In the genomic region with DNA sequence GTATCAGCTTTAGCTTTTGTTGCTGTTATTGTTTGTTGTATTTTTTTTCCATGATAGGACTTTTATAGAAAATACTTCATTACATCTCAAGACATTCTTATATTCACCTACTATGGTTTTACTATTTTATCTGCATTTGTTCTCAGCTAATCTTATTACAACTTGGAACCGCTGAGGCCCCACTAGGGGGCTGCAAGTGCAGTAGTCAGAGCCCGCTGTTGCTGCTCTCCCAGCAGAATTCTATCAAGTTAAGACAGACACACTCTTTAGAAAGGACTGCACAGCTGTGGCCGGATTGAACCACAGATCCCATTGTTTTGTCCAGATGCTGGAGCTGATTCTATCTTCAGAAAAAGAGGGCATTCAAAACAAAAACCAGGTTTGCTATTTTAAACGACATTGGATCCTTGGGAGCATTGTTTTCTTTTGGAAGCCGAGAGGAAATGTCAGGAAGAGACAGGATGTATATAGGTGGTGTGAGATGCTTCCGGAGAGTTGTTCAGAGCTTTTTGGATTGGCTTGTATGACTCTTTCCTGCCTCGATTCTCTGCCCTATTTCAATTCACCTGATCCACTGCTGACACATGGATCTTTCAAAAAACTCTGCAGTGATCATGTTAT, we compare ENCODE assay signal across 9 cellular contexts.
DNase-seq lines count a peak whose midpoint lies in the region; ATAC-seq and TF ChIP-seq lines count a peak whose summit lies in the region.
"Had no signal": no experiment of that assay in that cellular context is flagged by ENCODE, and none has a peak within 500 bp of the region (broad histone marks: within the 10 kb centered on the region; RNA-seq: fewer than 3 reads in every experiment).

No MANE protein-coding gene starts in this region.

- H3K9me3 Mint-ChIP-seq in chondrocyte (ENCODE audit: low read depth) (peaks cover 6% of the 10 kb centered on the region), naive B cell (peaks cover 0 to 12% (median 4%) of the 10 kb centered on the region in 7 donors)
- no peaks in the 10 kb centered on the region for H3K9me3 Mint-ChIP-seq in activated T-cell treated with anti-CD3 and anti-CD28 coated beads, Interleukin-2, amount 50 U/mL, for 24 hours
- H3K9me3 Mint-ChIP-seq: activated T-helper 17 cell treated with anti-CD3 and anti-CD28 coated beads, Interleukin-2, amount 50 U/mL, for 72 hours had no signal

- H3K4me1 Mint-ChIP-seq in chondrocyte (ENCODE audit: low read depth), result no peaks in the 10 kb centered on the region
- no peaks in the 10 kb centered on the region for H3K4me1 Mint-ChIP-seq in naive B cell
- no peaks in the 10 kb centered on the region for H3K4me1 Mint-ChIP-seq in activated T-cell treated with anti-CD3 and anti-CD28 coated beads, Interleukin-2, amount 50 U/mL, for 24 hours (ENCODE audit: low read depth)
- H3K4me1 Mint-ChIP-seq: activated T-helper 17 cell treated with anti-CD3 and anti-CD28 coated beads, Interleukin-2, amount 50 U/mL, for 72 hours had no signal

- ATAC-seq in naive B cell (ENCODE audit: low read depth in 2 of 2) (peak; percentile 35 to 46), HG03457 (IDR thresholded peaks at IDR 0.05; ENCODE audit: unreplicated experiment) (no peak)
- ATAC-seq: activated T-helper 17 cell treated with anti-CD3 and anti-CD28 coated beads, Interleukin-2, amount 50 U/mL, for 72 hours had no signal

- peak; percentile 70 for TF ChIP-seq CTCF in chondrocyte (IDR thresholded peaks at IDR 0.05)

- DNase-seq in Daoy (ENCODE audit: low read depth) (peak; percentile 13), NCI-H1092 (lab: John Stamatoyannopoulos, UW) (peak; percentile 13), chondrocyte (ENCODE audit: low spot score) (no peak), naive B cell (no peak), NCI-H510A treated with DMSO at 0.1 percent for 48 hours (lab: John Stamatoyannopoulos, UW) (no peak), LoVo (ENCODE audit: low spot score) (no peak)
- no peak for DNase-seq in activated T-cell treated with anti-CD3 and anti-CD28 coated beads, Interleukin-2, amount 50 U/mL, for 24 hours

- H3K27me3 Mint-ChIP-seq in chondrocyte (ENCODE audit: low read depth) (peaks cover 31% of the 10 kb centered on the region), naive B cell (peaks cover 18 to 36% (median 19%) of the 10 kb centered on the region in 3 donors)
- H3K27me3 Mint-ChIP-seq in activated T-cell treated with anti-CD3 and anti-CD28 coated beads, Interleukin-2, amount 50 U/mL, for 24 hours, result peaks cover 32% of the 10 kb centered on the region

- H3K36me3 Mint-ChIP-seq in chondrocyte (ENCODE audit: low read depth), result peaks cover 2% of the 10 kb centered on the region
- peaks cover 0 to 8% of the 10 kb centered on the region in 2 donors for H3K36me3 Mint-ChIP-seq in naive B cell
- H3K36me3 Mint-ChIP-seq in activated T-cell treated with anti-CD3 and anti-CD28 coated beads, Interleukin-2, amount 50 U/mL, for 24 hours (ENCODE audit: low read depth), result no peaks in the 10 kb centered on the region

- H3K27ac Mint-ChIP-seq in chondrocyte (ENCODE audit: unreplicated experiment), result no peak overlapping the region
- no peak overlapping the region for H3K27ac Mint-ChIP-seq in naive B cell
- no peak overlapping the region for H3K27ac Mint-ChIP-seq in activated T-cell treated with anti-CD3 and anti-CD28 coated beads, Interleukin-2, amount 50 U/mL, for 24 hours
- H3K27ac Mint-ChIP-seq: activated T-helper 17 cell treated with anti-CD3 and anti-CD28 coated beads, Interleukin-2, amount 50 U/mL, for 72 hours had no signal

- no peak overlapping the region for H3K4me3 Mint-ChIP-seq in chondrocyte (ENCODE audit: unreplicated experiment)
- no peak overlapping the region for H3K4me3 Mint-ChIP-seq in naive B cell
- H3K4me3 Mint-ChIP-seq in activated T-cell treated with anti-CD3 and anti-CD28 coated beads, Interleukin-2, amount 50 U/mL, for 24 hours, result no peak overlapping the region
- H3K4me3 Mint-ChIP-seq: activated T-helper 17 cell treated with anti-CD3 and anti-CD28 coated beads, Interleukin-2, amount 50 U/mL, for 72 hours had no signal

Comparison
In these comparisons a context has a peak if more than half of its experiments do, and no peak if none do; other contexts are left out.
1. DNase-seq: peak in Daoy (single experiment) and NCI-H1092 (single experiment); none in chondrocyte (single experiment), naive B cell (single experiment), NCI-H510A treated with DMSO at 0.1 percent for 48 hours (single experiment), activated T-cell treated with anti-CD3 and anti-CD28 coated beads, Interleukin-2, amount 50 U/mL, for 24 hours (single experiment) and LoVo (single experiment).